In the genomic region with DNA sequence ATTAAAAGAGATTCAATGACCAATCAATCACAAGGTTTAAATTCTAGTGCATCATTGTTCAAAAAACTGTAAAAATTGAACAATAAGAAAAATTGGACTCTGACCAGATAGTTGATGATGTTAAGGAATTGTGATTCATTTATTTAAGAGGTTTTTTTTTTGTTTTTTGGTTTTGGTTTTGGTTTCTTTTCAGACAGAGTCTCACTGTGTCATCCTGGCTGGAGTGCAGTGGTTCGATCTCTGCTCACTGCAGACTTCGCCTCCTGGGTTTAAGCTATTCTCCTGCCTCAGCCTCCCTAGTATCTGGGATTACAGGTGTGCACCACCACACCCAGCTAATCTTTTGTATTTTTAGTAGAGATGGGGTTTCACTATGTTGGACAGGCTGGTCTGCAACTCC, we compare ENCODE assay signal across 22 cellular contexts. TPM values are rescaled to one million over a fixed set of nuclear protein-coding genes. Genes with fewer than 3 reads are reported as not detected.
DNase-seq lines count a peak whose midpoint lies in the region; ATAC-seq and TF ChIP-seq lines count a peak whose summit lies in the region.
"Had no signal": no experiment of that assay in that cellular context is flagged by ENCODE, and none has a peak within 500 bp of the region (broad histone marks: within the 10 kb centered on the region; RNA-seq: fewer than 3 reads in every experiment).

No MANE protein-coding gene starts in this region.

- H3K27me3 Mint-ChIP-seq in activated T-cell treated with anti-CD3 and anti-CD28 coated beads, Interleukin-2, amount 50 U/mL, for 4 hours (ENCODE audit: low read depth): peaks cover 14% of the 10 kb centered on the region
- peaks cover 17% of the 10 kb centered on the region for H3K27me3 Mint-ChIP-seq in T-helper 17 cell
- peaks cover 13 to 14% of the 10 kb centered on the region in 2 donors for H3K27me3 Mint-ChIP-seq in stimulated activated naive B cell treated with anti-CD40 and anti-IgM and Interleukin-4, amounts not matched to agents 10 μg/mL and 1 μg/mL and 100 μg/mL, for 72 hours

- H3K36me3 Mint-ChIP-seq in activated T-cell treated with anti-CD3 and anti-CD28 coated beads, Interleukin-2, amount 50 U/mL, for 4 hours (ENCODE audit: insufficient read depth): no peaks in the 10 kb centered on the region
- H3K36me3 Mint-ChIP-seq in T-helper 17 cell (ENCODE audit: low read depth): peaks cover 4% of the 10 kb centered on the region
- no peaks in the 10 kb centered on the region for H3K36me3 Mint-ChIP-seq in stimulated activated naive B cell treated with anti-CD40 and anti-IgM and Interleukin-4, amounts not matched to agents 10 μg/mL and 1 μg/mL and 100 μg/mL, for 72 hours

- no peak overlapping the region for H3K4me3 Mint-ChIP-seq in activated T-cell treated with anti-CD3 and anti-CD28 coated beads, Interleukin-2, amount 50 U/mL, for 4 hours
- peak overlapping the region; percentile 56 for H3K4me3 Mint-ChIP-seq in T-helper 17 cell
- no peak overlapping the region for H3K4me3 Mint-ChIP-seq in stimulated activated naive B cell treated with anti-CD40 and anti-IgM and Interleukin-4, amounts not matched to agents 10 μg/mL and 1 μg/mL and 100 μg/mL, for 72 hours

- no peak overlapping the region for H3K4me3 ChIP-seq in esophagus squamous epithelium
- no peak overlapping the region for H3K4me3 ChIP-seq in MG63
- H3K4me3 ChIP-seq: A549 had no signal

- TF ChIP-seq CTCF in esophagus squamous epithelium (IDR thresholded peaks at IDR 0.05): no peak

- DNase-seq in activated T-cell treated with anti-CD3 and anti-CD28 coated beads, Interleukin-2, amount 50 U/mL, for 4 hours: no peak
- no peak for DNase-seq in activated T-cell treated with anti-CD3 and anti-CD28 coated beads, Interleukin-2, amount 50 U/mL, for 1 hour
- peak; percentile 20 for DNase-seq in ELR (ENCODE audit: low read depth)
- DNase-seq in T-helper 17 cell: no peak
- no peak for DNase-seq in stimulated activated naive B cell treated with anti-CD40 and anti-IgM and Interleukin-4, amounts not matched to agents 10 μg/mL and 1 μg/mL and 100 μg/mL, for 72 hours
- DNase-seq in esophagus squamous epithelium (lab: John Stamatoyannopoulos, UW): no peak
- DNase-seq in MG63: no peak
- DNase-seq: Caco-2, DMS153, EL, GOT3, KG1, NCI-H1105, NCI-H1694, NCI-H2227 treated with DMSO at 0.1 percent for 48 hours, NCI-H524, Right ventricle myocardium superior, SK-N-SH had no signal

- peaks cover 11% of the 10 kb centered on the region for H3K4me1 Mint-ChIP-seq in activated T-cell treated with anti-CD3 and anti-CD28 coated beads, Interleukin-2, amount 50 U/mL, for 4 hours (ENCODE audit: low read depth)
- peaks cover 4% of the 10 kb centered on the region for H3K4me1 Mint-ChIP-seq in T-helper 17 cell
- H3K4me1 Mint-ChIP-seq in stimulated activated naive B cell treated with anti-CD40 and anti-IgM and Interleukin-4, amounts not matched to agents 10 μg/mL and 1 μg/mL and 100 μg/mL, for 72 hours: peaks cover 0 to 6% of the 10 kb centered on the region in 2 donors

- H3K27ac Mint-ChIP-seq in T-helper 17 cell: no peak overlapping the region
- H3K27ac Mint-ChIP-seq in stimulated activated naive B cell treated with anti-CD40 and anti-IgM and Interleukin-4, amounts not matched to agents 10 μg/mL and 1 μg/mL and 100 μg/mL, for 72 hours: peak overlapping the region; percentile 20

- 70 to 81% methylated on average over 2 of the region's 2 CpGs for WGBS in esophagus squamous epithelium, 2 donors

- H3K27ac ChIP-seq in esophagus squamous epithelium: no peak overlapping the region
- H3K27ac ChIP-seq: A549, C4-2B had no signal

- intact Hi-C loops in esophagus squamous epithelium (cut with DNase I): no loop called here

- H3K27me3 ChIP-seq in esophagus squamous epithelium: peaks cover 0 to 16% (median 0%) of the 10 kb centered on the region in 4 donors
- H3K27me3 ChIP-seq in MG63: no peaks in the 10 kb centered on the region

- no peaks in the 10 kb centered on the region for H3K36me3 ChIP-seq in esophagus squamous epithelium
- H3K36me3 ChIP-seq in MG63: no peaks in the 10 kb centered on the region

- no peaks in the 10 kb centered on the region for H3K4me1 ChIP-seq in esophagus squamous epithelium
- H3K4me1 ChIP-seq: A549, Caco-2 had no signal

- H3K9me3 ChIP-seq in T-helper 17 cell (ENCODE audit: control insufficient read depth, low read length, poor library complexity, severe bottlenecking) (no peaks in the 10 kb centered on the region), esophagus squamous epithelium (no peaks in the 10 kb centered on the region), MG63 (no peaks in the 10 kb centered on the region)
- H3K9me3 ChIP-seq: A549, Caco-2, SK-N-SH had no signal

- no peak for TF ChIP-seq POLR2A in esophagus squamous epithelium (IDR thresholded peaks at IDR 0.05)

- ATAC-seq in activated T-cell treated with anti-CD3 and anti-CD28 coated beads, Interleukin-2, amount 50 U/mL, for 4 hours: peak; percentile 23 to 48
- ATAC-seq in T-helper 17 cell: no peak
- ATAC-seq in stimulated activated naive B cell treated with anti-CD40 and anti-IgM and Interleukin-4, amounts not matched to agents 10 μg/mL and 1 μg/mL and 100 μg/mL, for 72 hours (replicated peaks): no peak
- no peak for ATAC-seq in GM19463 (IDR thresholded peaks at IDR 0.05; ENCODE audit: unreplicated experiment)
- ATAC-seq: A549, HepG2 had no signal

- no peaks in the 10 kb centered on the region for H3K9me3 Mint-ChIP-seq in activated T-cell treated with anti-CD3 and anti-CD28 coated beads, Interleukin-2, amount 50 U/mL, for 4 hours
- no peaks in the 10 kb centered on the region for H3K9me3 Mint-ChIP-seq in stimulated activated naive B cell treated with anti-CD40 and anti-IgM and Interleukin-4, amounts not matched to agents 10 μg/mL and 1 μg/mL and 100 μg/mL, for 72 hours

RNA-seq across cellular contexts. Expression of a gene that starts 17.1 kb away (rescaled TPM):
- 100 to 1,000 TPM; 418 to 482 (median 438) TPM for total RNA-seq in activated T-cell treated with anti-CD3 and anti-CD28 coated beads, Interleukin-2, amount 50 U/mL, for 4 hours
- total RNA-seq in T-helper 17 cell: 100 to 1,000 TPM; 203 to 215 TPM
- 100 to 1,000 TPM; 207 to 584 (median 432) TPM for total RNA-seq in esophagus squamous epithelium
- total RNA-seq in MG63 (2014; rRNA removed; shearing (Covaris generic); ENCODE audit: low replicate concordance): 416 and 548 TPM in 2 replicates

Comparison
In these comparisons a context has a peak if more than half of its experiments do, and no peak if none do; other contexts are left out.
1. ATAC-seq: peak in activated T-cell treated with anti-CD3 and anti-CD28 coated beads, Interleukin-2, amount 50 U/mL, for 4 hours (2 of 2); none in T-helper 17 cell (single experiment), stimulated activated naive B cell treated with anti-CD40 and anti-IgM and Interleukin-4, amounts not matched to agents 10 μg/mL and 1 μg/mL and 100 μg/mL, for 72 hours (0 of 2) and GM19463 (single experiment).